1 cellular context compared by ENCODE assay signal in the genomic region with DNA sequence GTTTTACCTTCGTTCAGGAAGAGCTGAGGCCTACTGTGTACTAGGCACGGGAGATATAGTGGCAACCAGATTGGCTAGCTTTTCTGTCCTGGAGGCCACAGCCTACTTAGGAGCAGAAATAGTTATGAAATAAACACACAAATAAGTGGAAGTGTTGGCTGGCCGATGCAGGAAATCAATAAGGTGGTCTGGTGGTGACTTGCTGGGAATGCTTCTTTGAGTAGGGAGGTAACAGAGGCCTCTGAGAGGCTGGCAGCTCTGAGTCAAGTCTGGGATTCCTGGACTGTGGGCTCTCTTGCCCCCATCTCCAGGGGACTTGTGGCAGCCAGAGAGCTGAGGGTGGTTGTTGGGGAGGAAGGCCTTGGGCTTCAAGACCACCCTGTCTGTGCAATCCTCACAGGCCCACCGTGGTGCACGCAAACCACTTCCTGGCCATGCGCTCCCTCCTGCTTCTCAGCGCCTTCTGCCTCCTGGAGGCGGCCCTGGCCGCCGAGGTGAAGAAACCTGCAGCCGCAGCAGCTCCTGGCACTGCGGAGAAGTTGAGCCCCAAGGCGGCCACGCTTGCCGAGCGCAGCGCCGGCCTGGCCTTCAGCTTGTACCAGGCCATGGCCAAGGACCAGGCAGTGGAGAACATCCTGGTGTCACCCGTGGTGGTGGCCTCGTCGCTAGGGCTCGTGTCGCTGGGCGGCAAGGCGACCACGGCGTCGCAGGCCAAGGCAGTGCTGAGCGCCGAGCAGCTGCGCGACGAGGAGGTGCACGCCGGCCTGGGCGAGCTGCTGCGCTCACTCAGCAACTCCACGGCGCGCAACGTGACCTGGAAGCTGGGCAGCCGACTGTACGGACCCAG.
TF ChIP-seq lines count a peak whose summit lies in the region.

No MANE protein-coding gene starts in this region.

TF ChIP-seq in K562, 482 proteins besides CTCF, POLR2A, EP300 and RAD21:
- peak; percentile 59 for TF ChIP-seq POLR2G (IDR thresholded peaks at IDR 0.05; ENCODE audit: low read depth, low read length)
- no peak for TF ChIP-seq ARNT (IDR thresholded peaks at IDR 0.05)
- no peak for TF ChIP-seq TBL1XR1 (IDR thresholded peaks at IDR 0.05; ENCODE audit: low read length in 2 of 2)
- TF ChIP-seq, protein P1, sequence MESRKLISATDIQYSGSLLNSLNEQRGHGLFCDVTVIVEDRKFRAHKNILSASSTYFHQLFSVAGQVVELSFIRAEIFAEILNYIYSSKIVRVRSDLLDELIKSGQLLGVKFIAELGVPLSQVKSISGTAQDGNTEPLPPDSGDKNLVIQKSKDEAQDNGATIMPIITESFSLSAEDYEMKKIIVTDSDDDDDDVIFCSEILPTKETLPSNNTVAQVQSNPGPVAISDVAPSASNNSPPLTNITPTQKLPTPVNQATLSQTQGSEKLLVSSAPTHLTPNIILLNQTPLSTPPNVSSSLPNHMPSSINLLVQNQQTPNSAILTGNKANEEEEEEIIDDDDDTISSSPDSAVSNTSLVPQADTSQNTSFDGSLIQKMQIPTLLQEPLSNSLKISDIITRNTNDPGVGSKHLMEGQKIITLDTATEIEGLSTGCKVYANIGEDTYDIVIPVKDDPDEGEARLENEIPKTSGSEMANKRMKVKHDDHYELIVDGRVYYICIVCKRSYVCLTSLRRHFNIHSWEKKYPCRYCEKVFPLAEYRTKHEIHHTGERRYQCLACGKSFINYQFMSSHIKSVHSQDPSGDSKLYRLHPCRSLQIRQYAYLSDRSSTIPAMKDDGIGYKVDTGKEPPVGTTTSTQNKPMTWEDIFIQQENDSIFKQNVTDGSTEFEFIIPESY (CRISPR knock-in tag; IDR thresholded peaks at IDR 0.05) = peak; percentile 28; the same call in 1 of the 2 replicates
- TF ChIP-seq RBFOX2 (IDR thresholded peaks at IDR 0.05; ENCODE audit: low read depth, low read length) = peak; percentile 63
